ENCODE assay signal across 16 cellular contexts in the genomic region with DNA sequence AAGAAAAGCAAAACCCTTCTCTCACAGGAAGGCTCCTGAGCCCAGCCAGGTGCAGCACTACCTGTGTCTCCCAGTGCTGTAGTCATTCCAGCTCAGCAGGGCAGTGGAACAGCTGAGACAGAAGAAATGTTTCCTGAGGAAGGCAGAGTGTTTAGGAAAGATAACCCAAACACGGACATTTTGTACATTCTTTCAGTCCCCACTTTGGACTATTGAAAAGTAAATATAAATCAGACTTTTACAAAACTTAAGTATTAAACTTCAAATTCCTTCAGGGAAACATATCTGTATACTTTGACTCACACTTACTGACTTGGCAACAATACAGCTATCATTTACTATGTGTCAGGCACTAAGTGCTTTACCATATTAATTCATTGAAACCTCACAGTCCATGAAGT. TPM values are rescaled to one million over a fixed set of nuclear protein-coding genes. Genes with fewer than 3 reads are reported as not detected.
DNase-seq lines count a peak whose midpoint lies in the region; ATAC-seq and TF ChIP-seq lines count a peak whose summit lies in the region.
"Had no signal": no experiment of that assay in that cellular context is flagged by ENCODE, and none has a peak within 500 bp of the region (broad histone marks: within the 10 kb centered on the region; RNA-seq: fewer than 3 reads in every experiment).

No MANE protein-coding gene starts in this region.

- peak; percentile 48 for ATAC-seq in esophagus mucosa
- no peak for ATAC-seq in GM18909 (IDR thresholded peaks at IDR 0.05; ENCODE audit: poor library complexity, unreplicated experiment)
- ATAC-seq: heart right ventricle, sciatic nerve had no signal

- intact Hi-C loops in stomach (cut with DNase I; ENCODE audit: low total_unique reads) = no loop called here

- H3K36me3 ChIP-seq in stomach = no peaks in the 10 kb centered on the region
- H3K36me3 ChIP-seq: heart right ventricle, tibial artery had no signal

- H3K27me3 Mint-ChIP-seq in osteocyte (ENCODE audit: unreplicated experiment) = no peaks in the 10 kb centered on the region
- H3K27me3 Mint-ChIP-seq: activated naive CD4-positive, alpha-beta T cell treated with anti-CD3 and anti-CD28 coated beads, Interleukin-2, amount 50 U/mL, for 24 hours had no signal

- CTCF ChIA-PET in RWPE1 (lab: Yijun Ruan, JAX) = interaction anchor here (0.7 kb wide), 1 partner anchor 30 kb away, joined by 3 read pairs; no protein-coding TSS in a partner anchor

- DNase-seq in HCEC 1CT (peak; percentile 47), RWPE1 (ENCODE audit: low spot score) (peak; percentile 17), osteocyte (ENCODE audit: extremely low spot score, unreplicated experiment) (no peak), stomach (no peak), cerebellar cortex (ENCODE audit: low spot score) (no peak)
- DNase-seq: heart right ventricle; NCI-H446; stimulated activated CD4-positive, alpha-beta T cell treated with anti-CD3 and anti-CD28 coated beads, Interleukin-4, amount 100 ng/mL, for 1 hour; tibial artery had no signal

- H3K27me3 ChIP-seq in stomach = no peaks in the 10 kb centered on the region
- H3K27me3 ChIP-seq: heart right ventricle, tibial artery had no signal

- H3K4me1 ChIP-seq in stomach = peaks cover 11 to 43% (median 26%) of the 10 kb centered on the region in 4 donors

- no peaks in the 10 kb centered on the region for H3K9me3 Mint-ChIP-seq in osteocyte (ENCODE audit: unreplicated experiment)
- H3K9me3 Mint-ChIP-seq: activated naive CD4-positive, alpha-beta T cell treated with anti-CD3 and anti-CD28 coated beads, Interleukin-2, amount 50 U/mL, for 24 hours; CD14-positive monocyte; neural crest cell had no signal

- no peaks in the 10 kb centered on the region for H3K9me3 ChIP-seq in stomach
- H3K9me3 ChIP-seq: heart right ventricle, tibial artery had no signal

- H3K4me3 Mint-ChIP-seq in osteocyte (ENCODE audit: unreplicated experiment) = no peak overlapping the region
- H3K4me3 Mint-ChIP-seq: activated naive CD4-positive, alpha-beta T cell treated with anti-CD3 and anti-CD28 coated beads, Interleukin-2, amount 50 U/mL, for 24 hours; CD14-positive monocyte; neural crest cell had no signal

- no peak for TF ChIP-seq POLR2A in stomach (IDR thresholded peaks at IDR 0.05)

- 13 to 33% (median 24%) methylated on average over 1 of the region's 1 CpG for WGBS in stomach, 5 donors

- peaks cover 1% of the 10 kb centered on the region for H3K36me3 Mint-ChIP-seq in osteocyte (ENCODE audit: unreplicated experiment)
- H3K36me3 Mint-ChIP-seq: CD14-positive monocyte had no signal

- H3K4me1 Mint-ChIP-seq in osteocyte (ENCODE audit: unreplicated experiment) = peaks cover 68% of the 10 kb centered on the region
- H3K4me1 Mint-ChIP-seq: CD14-positive monocyte had no signal

- no peak for TF ChIP-seq EP300 in stomach (IDR thresholded peaks at IDR 0.05)

- POLR2A ChIA-PET in RWPE1 (lab: Yijun Ruan, JAX; ENCODE audit: low non-redundant PET) = interaction anchor here (1.1 kb wide), 1 partner anchor 166 kb away, joined by 3 read pairs; no protein-coding TSS in a partner anchor

- peak overlapping the region; percentile 79 for H3K27ac Mint-ChIP-seq in osteocyte (ENCODE audit: unreplicated experiment)
- H3K27ac Mint-ChIP-seq: activated naive CD4-positive, alpha-beta T cell treated with anti-CD3 and anti-CD28 coated beads, Interleukin-2, amount 50 U/mL, for 24 hours; CD14-positive monocyte had no signal

- TF ChIP-seq CTCF in RWPE1 (conservative IDR thresholded peaks at IDR 0.05; ENCODE audit: low read depth) (no peak), osteocyte (IDR thresholded peaks at IDR 0.05) (no peak), stomach (IDR thresholded peaks at IDR 0.05) (no peak)

- H3K27ac ChIP-seq in RWPE1 (peak overlapping the region; percentile 58; the same call in 1 of the 2 replicates), stomach (no peak overlapping the region)
- H3K27ac ChIP-seq: heart right ventricle, tibial artery, VCaP had no signal

- H3K4me3 ChIP-seq in stomach = no peak overlapping the region
- H3K4me3 ChIP-seq: heart right ventricle, tibial artery had no signal

RNA-seq across cellular contexts. Expression of a gene that starts 40.4 kb away (rescaled TPM):
- 24.4 TPM for total RNA-seq in esophagus mucosa
- total RNA-seq in osteocyte = 91.8 and 95.7 TPM in 2 replicates
- total RNA-seq in stomach = 10 to 100 TPM in 3 of 5 donors, 1 to 10 TPM in 2; 1.2 to 65.0 (median 30.4) TPM
- 10 to 100 TPM; 13.8 to 20.7 (median 18.0) TPM for polyA plus RNA-seq in stomach

Comparison
In these comparisons a context has a peak if more than half of its experiments do, and no peak if none do; other contexts are left out.
1. DNase-seq: peak in HCEC 1CT (single experiment) and RWPE1 (single experiment); none in osteocyte (single experiment), stomach (single experiment) and cerebellar cortex (single experiment).